Comparison of ENCODE assay signal across 8 cellular contexts in genomic region chr6:144266091-144266649, GRCh38. TPM values are rescaled to one million over a fixed set of nuclear protein-coding genes. Genes with fewer than 3 reads are reported as not detected.
DNase-seq lines count a peak whose midpoint lies in the region; ATAC-seq, FAIRE-seq and TF ChIP-seq lines count a peak whose summit lies in the region.

No MANE protein-coding gene starts in this region.

- DNase-seq in IMR-90: peak; percentile 76
- DNase-seq in bronchial epithelial cell (ENCODE audit: low read depth): peak; percentile 92
- no peak for DNase-seq in left lobe of liver (ENCODE audit: low spot score)
- DNase-seq in thyroid gland: peak; percentile 78 to 84
- no peak for DNase-seq in T-helper 9 cell

- dilution Hi-C loops in IMR-90 (cut with HindIII; ENCODE audit: low sequenced_read_pairs, unreplicated experiment): no loop called here

- no peak for TF ChIP-seq CTCF in IMR-90 (conservative IDR thresholded peaks at IDR 0.05; ENCODE audit: low read depth, low read length)
- TF ChIP-seq CTCF in bronchial epithelial cell (IDR thresholded peaks at IDR 0.05; ENCODE audit: insufficient read depth, low read length, severe bottlenecking): no peak
- no peak for TF ChIP-seq CTCF in thyroid gland (IDR thresholded peaks at IDR 0.05)

- POLR2A ChIA-PET in IMR-90 (lab: Charles Lee; ENCODE audit: unreplicated experiment): interaction anchor here (0.6 kb wide), 1 partner anchor 34 kb away, joined by 6 read pairs; no protein-coding TSS in a partner anchor

- H3K27ac ChIP-seq in IMR-90 (ENCODE audit: insufficient read depth, low read length): peak overlapping the region; percentile 43
- H3K27ac ChIP-seq in thyroid gland: peak overlapping the region; percentile 55 to 73 (median 72)

- H2AFZ ChIP-seq in IMR-90 (replicated peaks; ENCODE audit: low read length, poor library complexity): peak overlapping the region; percentile 73

- no peak overlapping the region for H2AK5ac ChIP-seq in IMR-90 (ENCODE audit: low read depth, low read length)

- H3K4me1 ChIP-seq in IMR-90 (ENCODE audit: control insufficient read depth, insufficient read depth, low read length) (peaks cover 11% of the 10 kb centered on the region), thyroid gland (peaks cover 28% of the 10 kb centered on the region in 2 donors)

- CTCF ChIA-PET in IMR-90 (lab: Yijun Ruan, JAX): interaction anchor here (1.4 kb wide), 1 partner anchor 19 kb away, joined by 4 read pairs; the partner anchor contains the start of gene UTRN

- peak overlapping the region; percentile 48; the same call in 1 of the 2 replicates for H3K23ac ChIP-seq in IMR-90 (ENCODE audit: low read depth, low read length)

- 26% methylated on average over 4 of the region's 6 CpGs; no CpG with 5 or more reads in 1 of the 2 experiments for WGBS in IMR-90 (ENCODE audit: extremely low coverage in 2 of 2, insufficient read length in 1 of 2), 2 experiments
- 7 to 22% methylated on average over 5 to 6 of the region's 6 CpGs for WGBS in thyroid gland, 2 donors

- peak overlapping the region; percentile 54; the same call in 1 of the 2 replicates for H4K5ac ChIP-seq in IMR-90 (ENCODE audit: low read depth, low read length)

- in situ Hi-C loops in IMR-90 (cut with MboI; ENCODE audit: low sequenced_read_pairs): no loop called here

- no peak overlapping the region for H2AK9ac ChIP-seq in IMR-90 (replicated peaks; ENCODE audit: low read depth, low read length, poor library complexity)

- 0 out of 2 replicates have a peak, but pooled peaks cover 8% of the 10 kb centered on the region for H3K9me1 ChIP-seq in IMR-90 (ENCODE audit: insufficient read depth, low read length)

- H3K14ac ChIP-seq in IMR-90 (replicated peaks; ENCODE audit: low read depth, low read length): peak overlapping the region; percentile 17

- TF ChIP-seq POLR2A in IMR-90 (IDR thresholded peaks at IDR 0.05; ENCODE audit: low read depth, low read length): no peak
- no peak for TF ChIP-seq POLR2A in thyroid gland (IDR thresholded peaks at IDR 0.05)

- peak overlapping the region; percentile 16; the same call in 1 of the 2 replicates for H3K9ac ChIP-seq in IMR-90 (ENCODE audit: low read depth, low read length)

- H2BK20ac ChIP-seq in IMR-90 (ENCODE audit: low read depth, low read length): peak overlapping the region; percentile 52

- BruUV-seq in IMR-90 (replicated peaks; lab: Mats Ljungman, UMichigan): no TSS peak

- H2BK5ac ChIP-seq in IMR-90 (ENCODE audit: low read depth, low read length, poor library complexity, severe bottlenecking): peak overlapping the region; percentile 6

- peak overlapping the region; percentile 36 for H3K4me2 ChIP-seq in IMR-90 (ENCODE audit: low read depth, low read length)

- peak overlapping the region; percentile 32 to 62; a peak in 2 of 4 replicates for H4K8ac ChIP-seq in IMR-90 (ENCODE audit: low read depth in 2 of 2, low read length in 2 of 2)

- peak overlapping the region; percentile 4; the same call in 2 of the 3 replicates for H2BK15ac ChIP-seq in IMR-90 (ENCODE audit: low read depth, low read length)

- peak overlapping the region; percentile 43 for H2BK120ac ChIP-seq in IMR-90 (ENCODE audit: low read depth, low read length)

- no peaks in the 10 kb centered on the region for H4K20me1 ChIP-seq in IMR-90 (ENCODE audit: insufficient read depth, low read length)

- H3K27me3 ChIP-seq in IMR-90 (ENCODE audit: control insufficient read depth, insufficient read depth, low read length): no peaks in the 10 kb centered on the region
- H3K27me3 ChIP-seq in bronchial epithelial cell (ENCODE audit: control insufficient read depth, insufficient read depth, low read length): no peaks in the 10 kb centered on the region
- H3K27me3 ChIP-seq in thyroid gland: no peaks in the 10 kb centered on the region

- no peak overlapping the region for H3K18ac ChIP-seq in IMR-90 (ENCODE audit: low read depth, low read length)

- H3K4ac ChIP-seq in IMR-90 (ENCODE audit: low read depth, low read length): peak overlapping the region; percentile 27

- no peak overlapping the region for H3K4me3 ChIP-seq in IMR-90 (ENCODE audit: insufficient read depth, low read depth, low read length)
- H3K4me3 ChIP-seq in bronchial epithelial cell (ENCODE audit: low read depth, low read length): no peak overlapping the region
- H3K4me3 ChIP-seq in thyroid gland (replicated peaks in 1 of 3): no peak overlapping the region

- 0 out of 2 replicates have a peak, but pooled peaks cover 2% of the 10 kb centered on the region for H3K9me3 ChIP-seq in IMR-90 (ENCODE audit: control insufficient read depth, insufficient read depth, low read length)
- H3K9me3 ChIP-seq in thyroid gland: no peaks in the 10 kb centered on the region

- H3K36me3 ChIP-seq in IMR-90 (ENCODE audit: control insufficient read depth, insufficient read depth, low read length): no peaks in the 10 kb centered on the region
- H3K36me3 ChIP-seq in bronchial epithelial cell (ENCODE audit: control insufficient read depth, insufficient read depth, low read length): no peaks in the 10 kb centered on the region
- no peaks in the 10 kb centered on the region for H3K36me3 ChIP-seq in thyroid gland

- H4K91ac ChIP-seq in IMR-90 (ENCODE audit: insufficient read depth, low read depth, low read length): peak overlapping the region; percentile 64

- ATAC-seq in IMR-90 (ENCODE audit: low read depth): peak; percentile 3; the same call in 1 of the 2 replicates
- ATAC-seq in left lobe of liver: peak; percentile 58
- ATAC-seq in GM21381 (IDR thresholded peaks at IDR 0.05; ENCODE audit: unreplicated experiment): no peak
- ATAC-seq in HG03571 (IDR thresholded peaks at IDR 0.05; ENCODE audit: unreplicated experiment): no peak
- ATAC-seq in GM19395 (IDR thresholded peaks at IDR 0.05; ENCODE audit: unreplicated experiment): no peak

- H3K56ac ChIP-seq in IMR-90 (ENCODE audit: extremely low read depth, insufficient read depth, low read length): no peak overlapping the region

- intact Hi-C loops in IMR-90 (cut with micrococcal nuclease): no loop called here
- intact Hi-C loops in thyroid gland (cut with DNase I): no loop called here

- no peak for TF ChIP-seq RAD21 in IMR-90 (IDR thresholded peaks at IDR 0.05; ENCODE audit: low read length)

- no peak for FAIRE-seq in bronchial epithelial cell (lab: Jason Lieb, UNC)

- no peaks in the 10 kb centered on the region for H3K79me1 ChIP-seq in IMR-90 (ENCODE audit: low read depth in 1 of 2, low read length in 2 of 2)

TF ChIP-seq in IMR-90, 13 proteins besides CTCF, POLR2A, EP300 and RAD21:
- TF ChIP-seq MAZ (IDR thresholded peaks at IDR 0.05; ENCODE audit: borderline replicate concordance, low read depth, low read length) (no peak), CEBPB (IDR thresholded peaks at IDR 0.05; ENCODE audit: low read depth, low read length) (peak; percentile 26; the same call in 1 of the 2 replicates)

RNA-seq across cellular contexts. Expression of gene UTRN, which starts 19.0 kb away (rescaled TPM):
- total RNA-seq in IMR-90 (2012; rRNA removed) (83.5 and 91.4 TPM in 2 replicates), bronchial epithelial cell (38.4 and 101 TPM in 2 replicates), left lobe of liver (29.2 TPM), thyroid gland (100 to 1,000 TPM; 383 to 473 (median 415) TPM)
- 17.3 and 18.7 TPM in 2 replicates for polyA plus RNA-seq in IMR-90 (2012; rRNA removed)
- polyA plus RNA-seq in IMR-90 (2012; cell fraction: cytosol; rRNA removed): 6.6 and 11.2 TPM in 2 replicates
- 11.9 and 27.9 TPM in 2 replicates for polyA plus RNA-seq in IMR-90 (2012; cell fraction: nucleus; rRNA removed; ENCODE audit: low replicate concordance)

Comparison
In these comparisons a context has a peak if more than half of its experiments do, and no peak if none do; other contexts are left out.
1. ATAC-seq: peak in IMR-90 (single experiment) and left lobe of liver (single experiment); none in GM21381 (single experiment), HG03571 (single experiment) and GM19395 (single experiment).
2. DNase-seq: peak in IMR-90 (single experiment), bronchial epithelial cell (single experiment) and thyroid gland (2 of 2); none in left lobe of liver (single experiment) and T-helper 9 cell (single experiment).